Comparison of ENCODE assay signal across 8 cellular contexts in the genomic region with DNA sequence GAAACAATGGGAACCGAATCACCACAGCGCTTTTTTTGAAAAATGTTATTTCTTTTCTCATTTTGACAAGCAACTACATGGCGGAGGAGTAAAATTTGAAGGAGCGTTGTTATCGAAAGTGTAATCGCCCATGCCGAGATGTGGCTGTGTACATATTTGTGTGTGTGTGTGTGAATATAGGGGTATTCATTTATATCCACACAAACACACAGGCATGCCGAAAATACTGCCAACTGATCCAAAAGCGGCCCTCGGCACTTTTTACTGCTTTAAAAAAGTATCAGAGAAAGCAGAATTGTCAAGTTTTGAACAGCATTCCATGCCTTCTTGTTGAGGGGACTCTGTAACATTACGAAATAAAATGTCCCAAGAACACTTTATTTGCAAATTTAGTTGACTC. TPM values are rescaled to one million over a fixed set of nuclear protein-coding genes. Genes with fewer than 3 reads are reported as not detected.
DNase-seq lines count a peak whose midpoint lies in the region; ATAC-seq and TF ChIP-seq lines count a peak whose summit lies in the region.

No MANE protein-coding gene starts in this region.

- no peak for ATAC-seq in stimulated activated naive CD8-positive, alpha-beta T cell treated with anti-CD3 and anti-CD28 coated beads, Interleukin-15, Interleukin-2, amounts not matched to agents 100 U/mL and 50 U/mL, for 24 hours
- ATAC-seq in left lobe of liver: no peak
- no peak for ATAC-seq in GM21737 (IDR thresholded peaks at IDR 0.05; ENCODE audit: unreplicated experiment)

- peak overlapping the region; percentile 65 for H3K4me3 Mint-ChIP-seq in stimulated activated naive CD8-positive, alpha-beta T cell treated with anti-CD3 and anti-CD28 coated beads, Interleukin-15, Interleukin-2, amounts not matched to agents 100 ng/mL and 50 ng/mL, for 24 hours

- H3K27me3 Mint-ChIP-seq in stimulated activated naive CD8-positive, alpha-beta T cell treated with anti-CD3 and anti-CD28 coated beads, Interleukin-15, Interleukin-2, amounts not matched to agents 100 ng/mL and 50 ng/mL, for 24 hours: peaks cover 45% of the 10 kb centered on the region

- TF ChIP-seq CTCF in cardiac fibroblast (IDR thresholded peaks at IDR 0.05; ENCODE audit: low read depth, low read length): no peak

- H3K9me3 Mint-ChIP-seq in stimulated activated naive CD8-positive, alpha-beta T cell treated with anti-CD3 and anti-CD28 coated beads, Interleukin-15, Interleukin-2, amounts not matched to agents 100 ng/mL and 50 ng/mL, for 24 hours: no peaks in the 10 kb centered on the region

- no peaks in the 10 kb centered on the region for H3K9me3 ChIP-seq in mononuclear cell (ENCODE audit: low read depth, low read length)
- no peaks in the 10 kb centered on the region for H3K9me3 ChIP-seq in effector memory CD4-positive, alpha-beta T cell (ENCODE audit: control insufficient read depth, low read length)

- H3K27me3 ChIP-seq in mononuclear cell (ENCODE audit: insufficient read depth, low read length): peaks cover 39% of the 10 kb centered on the region
- H3K27me3 ChIP-seq in effector memory CD4-positive, alpha-beta T cell (replicated peaks; ENCODE audit: control insufficient read depth, insufficient read depth, low read length, poor library complexity, severe bottlenecking): peaks cover 6% of the 10 kb centered on the region

- H3K4me1 Mint-ChIP-seq in stimulated activated naive CD8-positive, alpha-beta T cell treated with anti-CD3 and anti-CD28 coated beads, Interleukin-15, Interleukin-2, amounts not matched to agents 100 ng/mL and 50 ng/mL, for 24 hours (ENCODE audit: low read depth): peaks cover 12% of the 10 kb centered on the region

- no peaks in the 10 kb centered on the region for H3K36me3 Mint-ChIP-seq in stimulated activated naive CD8-positive, alpha-beta T cell treated with anti-CD3 and anti-CD28 coated beads, Interleukin-15, Interleukin-2, amounts not matched to agents 100 ng/mL and 50 ng/mL, for 24 hours (ENCODE audit: low read depth)

- DNase-seq in stimulated activated naive CD8-positive, alpha-beta T cell treated with anti-CD3 and anti-CD28 coated beads, Interleukin-15, Interleukin-2, amounts not matched to agents 100 U/mL and 50 U/mL, for 24 hours: no peak
- DNase-seq in cardiac fibroblast (ENCODE audit: low read depth in 2 of 2): peak in 1 of 2 donors; percentile 49
- no peak for DNase-seq in effector memory CD4-positive, alpha-beta T cell
- no peak for DNase-seq in Kasumi-1 (lab: John Stamatoyannopoulos, UW)
- no peak for DNase-seq in left lobe of liver (ENCODE audit: low spot score)

- H3K4me1 ChIP-seq in mononuclear cell (ENCODE audit: insufficient read depth, low read length): peaks cover 5% of the 10 kb centered on the region
- H3K4me1 ChIP-seq in effector memory CD4-positive, alpha-beta T cell (ENCODE audit: control insufficient read depth, insufficient read depth, low read length, poor library complexity, severe bottlenecking): peaks cover 4% of the 10 kb centered on the region

- no peak overlapping the region for H3K27ac Mint-ChIP-seq in stimulated activated naive CD8-positive, alpha-beta T cell treated with anti-CD3 and anti-CD28 coated beads, Interleukin-15, Interleukin-2, amounts not matched to agents 100 ng/mL and 50 ng/mL, for 24 hours

- H3K36me3 ChIP-seq in effector memory CD4-positive, alpha-beta T cell (ENCODE audit: control insufficient read depth, insufficient read depth, low read length): no peaks in the 10 kb centered on the region

- no peak overlapping the region for H3K27ac ChIP-seq in effector memory CD4-positive, alpha-beta T cell (ENCODE audit: insufficient read depth, low read length, poor library complexity, severe bottlenecking)

- peak overlapping the region; percentile 69 to 78 for H3K4me3 ChIP-seq in cardiac fibroblast (replicated peaks in 1 of 2; ENCODE audit: low read depth in 2 of 2, low read length in 2 of 2)
- peak overlapping the region; percentile 16 for H3K4me3 ChIP-seq in mononuclear cell (ENCODE audit: low read length)
- no peak overlapping the region for H3K4me3 ChIP-seq in effector memory CD4-positive, alpha-beta T cell (ENCODE audit: insufficient read depth, low read depth, low read length, poor library complexity, severe bottlenecking)

RNA-seq across cellular contexts. Expression of a gene that starts 1.1 kb away (rescaled TPM):
- total RNA-seq in mononuclear cell (4.2 TPM), left lobe of liver (9.5 TPM)
